ENCODE assay signal across 10 cellular contexts in the genomic region with DNA sequence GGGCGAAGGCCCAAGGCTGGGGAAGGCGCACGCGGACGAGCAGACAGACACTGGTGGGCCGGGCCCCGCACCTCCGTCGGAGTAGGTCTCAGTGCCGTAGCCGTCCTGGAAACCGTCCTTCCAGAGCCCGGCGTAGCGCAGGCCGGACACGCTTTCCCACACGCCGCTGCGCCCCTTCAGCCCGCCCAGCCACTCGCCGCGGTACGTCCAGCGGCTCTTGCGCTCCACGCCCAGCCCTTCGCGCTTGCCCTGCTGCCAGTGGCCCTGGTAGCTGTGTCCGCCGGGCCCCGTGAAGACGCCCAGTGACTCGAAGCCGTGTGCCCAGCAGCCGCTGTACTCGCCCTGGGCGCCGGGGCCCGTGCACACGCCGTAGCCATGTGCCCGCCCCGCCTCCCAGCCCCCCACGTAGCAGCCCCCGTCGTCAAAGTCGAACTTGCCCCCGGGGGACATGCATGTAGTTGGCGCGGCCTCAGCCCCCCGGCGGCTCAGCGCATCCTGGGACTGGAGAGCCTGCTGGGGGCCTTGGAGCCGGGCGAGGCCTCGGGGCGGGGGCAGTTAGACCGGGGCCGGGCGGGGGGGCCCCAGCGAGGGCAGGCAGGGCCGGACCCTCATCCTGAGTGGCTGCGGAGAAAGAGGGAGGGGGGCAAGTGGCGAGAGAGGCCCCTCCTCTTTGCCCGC. TPM values are rescaled to one million over a fixed set of nuclear protein-coding genes. Genes with fewer than 3 reads are reported as not detected.
DNase-seq lines count a peak whose midpoint lies in the region; ATAC-seq, FAIRE-seq and TF ChIP-seq lines count a peak whose summit lies in the region.
"Had no signal": no experiment of that assay in that cellular context is flagged by ENCODE, and none has a peak within 500 bp of the region (broad histone marks: within the 10 kb centered on the region; RNA-seq: fewer than 3 reads in every experiment).

No MANE protein-coding gene starts in this region.

- H3K4me1 Mint-ChIP-seq in nephron, result peaks cover 30% of the 10 kb centered on the region

- H3K4me1 ChIP-seq in endothelial cell of umbilical vein (ENCODE audit: control insufficient read depth, extremely low read depth, insufficient read depth, low read length), result no peaks in the 10 kb centered on the region

- dilution Hi-C loops in endothelial cell of umbilical vein (cut with MboI; ENCODE audit: extremely low pct_ligation_motif_present, low sequenced_read_pairs), result no loop called here

- peak overlapping the region; percentile 26 to 45 (median 31) for H3K27ac Mint-ChIP-seq in nephron

- no peak for TF ChIP-seq POLR2A in endothelial cell of umbilical vein (IDR thresholded peaks at IDR 0.05; ENCODE audit: low read depth, low read length)

- no peak for FAIRE-seq in endothelial cell of umbilical vein (lab: Jason Lieb, UNC)

- DNase-seq in CD1c-positive myeloid dendritic cell (ENCODE audit: extremely low spot score) (peak; percentile 15), M059J (ENCODE audit: low read depth) (peak; percentile 24), endothelial cell of umbilical vein (ENCODE audit: low read depth, low spot score) (no peak), OCI-M2 (lab: John Stamatoyannopoulos, UW; ENCODE audit: unreplicated experiment) (no peak)
- DNase-seq in effector CD8-positive, alpha-beta T cell (lab: John Stamatoyannopoulos, UW), result no peak
- DNase-seq: stimulated activated CD8-positive, alpha-beta memory T cell treated with anti-CD3 and anti-CD28 coated beads, Interleukin-4, amount 100 ng/mL, for 48 hours had no signal

- H3K36me3 Mint-ChIP-seq in nephron (ENCODE audit: low read depth), result peaks cover 17% of the 10 kb centered on the region

- no peaks in the 10 kb centered on the region for H3K9me3 ChIP-seq in endothelial cell of umbilical vein (replicated peaks; ENCODE audit: control insufficient read depth, insufficient read depth, low read length)

- H3K9me3 Mint-ChIP-seq in nephron, result no peaks in the 10 kb centered on the region

- intact Hi-C loops in endothelial cell of umbilical vein (cut with micrococcal nuclease), result no loop called here

- no peaks in the 10 kb centered on the region for H4K20me1 ChIP-seq in endothelial cell of umbilical vein (replicated peaks; ENCODE audit: control insufficient read depth, extremely low read depth, insufficient read depth, low read length)

- no peak overlapping the region for H3K4me3 ChIP-seq in endothelial cell of umbilical vein (replicated peaks in 1 of 3; ENCODE audit: insufficient read depth in 1 of 3, low read depth in 1 of 3, low read length in 3 of 3)

- CTCF ChIA-PET in endothelial cell of umbilical vein (lab: Charles Lee), result no interaction called here

- H3K27ac ChIP-seq in endothelial cell of umbilical vein (ENCODE audit: insufficient read depth, low read depth, low read length), result no peak overlapping the region

- BruUV-seq in endothelial cell of umbilical vein (replicated peaks; lab: Mats Ljungman, UMichigan), result no TSS peak

- H3K27me3 ChIP-seq in endothelial cell of umbilical vein (ENCODE audit: control insufficient read depth in 2 of 2, insufficient read depth in 2 of 2, low read length in 2 of 2), result peaks cover 41 to 55% of the 10 kb centered on the region in 2 experiments

- POLR2A ChIA-PET in endothelial cell of umbilical vein (lab: Charles Lee), result no interaction called here

- ATAC-seq in HG02798 (IDR thresholded peaks at IDR 0.05; ENCODE audit: poor library complexity, unreplicated experiment), result no peak
- ATAC-seq in HG03457 (IDR thresholded peaks at IDR 0.05; ENCODE audit: unreplicated experiment), result no peak

- H3K4me3 Mint-ChIP-seq in nephron, result peak overlapping the region; percentile 87 to 95 (median 90)

- H3K9ac ChIP-seq in endothelial cell of umbilical vein (replicated peaks; ENCODE audit: extremely low read depth, insufficient read depth, low read length), result no peak overlapping the region

- no peak overlapping the region for H2AFZ ChIP-seq in endothelial cell of umbilical vein (ENCODE audit: low read depth, low read length)

- no peaks in the 10 kb centered on the region for H3K36me3 ChIP-seq in endothelial cell of umbilical vein (ENCODE audit: control insufficient read depth in 2 of 2, extremely low read depth in 1 of 2, insufficient read depth in 2 of 2, low read length in 2 of 2)

- no peak overlapping the region for H3K4me2 ChIP-seq in endothelial cell of umbilical vein (ENCODE audit: insufficient read depth, low read length)

- peaks cover 70% of the 10 kb centered on the region for H3K27me3 Mint-ChIP-seq in nephron (ENCODE audit: low read depth)

- TF ChIP-seq CTCF in endothelial cell of umbilical vein (IDR thresholded peaks at IDR 0.05; ENCODE audit: extremely low read depth in 1 of 2, insufficient read depth in 1 of 2, low read depth in 1 of 2, low read length in 2 of 2) (no peak), nephron (IDR thresholded peaks at IDR 0.05; ENCODE audit: unreplicated experiment in 3 of 3) (no peak)

- no peaks in the 10 kb centered on the region for H3K9me1 ChIP-seq in endothelial cell of umbilical vein (replicated peaks; ENCODE audit: control insufficient read depth, extremely low read depth, insufficient read depth, low read length)

- no peaks in the 10 kb centered on the region for H3K79me2 ChIP-seq in endothelial cell of umbilical vein (ENCODE audit: control insufficient read depth, insufficient read depth, low read length)

TF ChIP-seq in endothelial cell of umbilical vein, 7 proteins besides CTCF, POLR2A, EP300 and RAD21:
- no peak for TF ChIP-seq MYC (IDR thresholded peaks at IDR 0.05; ENCODE audit: low read depth, low read length)
- TF ChIP-seq EZH2 (IDR thresholded peaks at IDR 0.05; ENCODE audit: borderline replicate concordance, low read depth, low read length, severe bottlenecking), result peak; percentile 60
- no peak for TF ChIP-seq POLR2AphosphoS5 (IDR thresholded peaks at IDR 0.05; ENCODE audit: insufficient read depth, low read depth, low read length)

RNA-seq across cellular contexts. Expression of gene JPH4, which starts 1.4 kb away (rescaled TPM):
- 0.10 TPM in 1 of 2 replicates, not detected in the other for total RNA-seq in M059J (2014; rRNA removed; shearing (Covaris generic))
- not detected in 2 replicates for total RNA-seq in endothelial cell of umbilical vein
- polyA plus RNA-seq in endothelial cell of umbilical vein, result 0.06 TPM in 1 of 2 replicates, not detected in the other
- polyA plus RNA-seq in endothelial cell of umbilical vein (2011; cell fraction: cytosol; rRNA removed), result not detected in 2 replicates
- polyA plus RNA-seq in endothelial cell of umbilical vein (2011; cell fraction: nucleus; rRNA removed), result 0.08 TPM in 1 of 2 replicates, not detected in the other
- 0.10 TPM in 1 of 2 replicates, not detected in the other for polyA plus RNA-seq in endothelial cell of umbilical vein (2012)
- polyA minus RNA-seq in endothelial cell of umbilical vein, result not detected in 2 replicates
- not detected for polyA minus RNA-seq in endothelial cell of umbilical vein (2011; cell fraction: cytosol; rRNA and poly(A)+ RNA removed)
- not detected in 2 replicates for polyA minus RNA-seq in endothelial cell of umbilical vein (2011; cell fraction: nucleus; rRNA and poly(A)+ RNA removed)
- total RNA-seq: LHCN-M2 had no signal

RNA-seq across cellular contexts. Expression of gene AP1G2, which starts 9.6 kb away (rescaled TPM):
- total RNA-seq in M059J (2014; rRNA removed; shearing (Covaris generic)), result 14.7 and 21.3 TPM in 2 replicates
- 30.5 and 39.0 TPM in 2 replicates for total RNA-seq in endothelial cell of umbilical vein
- 55.8 and 63.2 TPM in 2 replicates for polyA plus RNA-seq in endothelial cell of umbilical vein
- polyA plus RNA-seq in endothelial cell of umbilical vein (2011; cell fraction: cytosol; rRNA removed), result 23.2 and 24.6 TPM in 2 replicates
- 353 and 440 TPM in 2 replicates for polyA plus RNA-seq in endothelial cell of umbilical vein (2011; cell fraction: nucleus; rRNA removed)
- 41.4 and 64.3 TPM in 2 replicates for polyA plus RNA-seq in endothelial cell of umbilical vein (2012)
- 42.1 and 48.4 TPM in 2 replicates for polyA minus RNA-seq in endothelial cell of umbilical vein
- 23.1 TPM for polyA minus RNA-seq in endothelial cell of umbilical vein (2011; cell fraction: cytosol; rRNA and poly(A)+ RNA removed)
- polyA minus RNA-seq in endothelial cell of umbilical vein (2011; cell fraction: nucleus; rRNA and poly(A)+ RNA removed), result 55.4 and 59.4 TPM in 2 replicates

RNA-seq across cellular contexts. Expression of gene THTPA, which starts 21.1 kb away (rescaled TPM):
- 7.1 and 18.1 TPM in 2 replicates for total RNA-seq in M059J (2014; rRNA removed; shearing (Covaris generic))
- total RNA-seq in endothelial cell of umbilical vein, result 9.8 and 12.5 TPM in 2 replicates
- 9.5 and 10.8 TPM in 2 replicates for polyA plus RNA-seq in endothelial cell of umbilical vein
- 4.9 and 5.7 TPM in 2 replicates for polyA plus RNA-seq in endothelial cell of umbilical vein (2011; cell fraction: cytosol; rRNA removed)
- 31.7 and 46.4 TPM in 2 replicates for polyA plus RNA-seq in endothelial cell of umbilical vein (2011; cell fraction: nucleus; rRNA removed)
- polyA plus RNA-seq in endothelial cell of umbilical vein (2012), result 9.3 and 9.5 TPM in 2 replicates
- 9.5 and 12.1 TPM in 2 replicates for polyA minus RNA-seq in endothelial cell of umbilical vein
- polyA minus RNA-seq in endothelial cell of umbilical vein (2011; cell fraction: cytosol; rRNA and poly(A)+ RNA removed), result 11.2 TPM
- polyA minus RNA-seq in endothelial cell of umbilical vein (2011; cell fraction: nucleus; rRNA and poly(A)+ RNA removed), result 7.0 and 10.4 TPM in 2 replicates

RNA-seq across cellular contexts. Expression of gene ZFHX2, which starts 25.6 kb away (rescaled TPM):
- 0.05 TPM in 1 of 2 replicates, not detected in the other for total RNA-seq in M059J (2014; rRNA removed; shearing (Covaris generic))
- total RNA-seq in endothelial cell of umbilical vein, result 2.0 and 2.3 TPM in 2 replicates
- polyA plus RNA-seq in endothelial cell of umbilical vein, result 0.21 and 0.25 TPM in 2 replicates
- polyA plus RNA-seq in endothelial cell of umbilical vein (2011; cell fraction: cytosol; rRNA removed), result 0.14 and 0.17 TPM in 2 replicates
- 0.50 and 0.86 TPM in 2 replicates for polyA plus RNA-seq in endothelial cell of umbilical vein (2011; cell fraction: nucleus; rRNA removed)
- polyA plus RNA-seq in endothelial cell of umbilical vein (2012), result 0.94 and 1.1 TPM in 2 replicates
- polyA minus RNA-seq in endothelial cell of umbilical vein, result 0.53 and 1.1 TPM in 2 replicates
- polyA minus RNA-seq in endothelial cell of umbilical vein (2011; cell fraction: cytosol; rRNA and poly(A)+ RNA removed), result not detected
- 1.6 and 1.7 TPM in 2 replicates for polyA minus RNA-seq in endothelial cell of umbilical vein (2011; cell fraction: nucleus; rRNA and poly(A)+ RNA removed)

RNA-seq across cellular contexts. Expression of gene DHRS2, which starts 59.0 kb away (rescaled TPM):
- total RNA-seq in M059J (2014; rRNA removed; shearing (Covaris generic)), result 11.9 and 16.8 TPM in 2 replicates
- total RNA-seq in endothelial cell of umbilical vein, result 0.44 TPM in 1 of 2 replicates, not detected in the other
- polyA plus RNA-seq in endothelial cell of umbilical vein, result 0.10 and 0.11 TPM in 2 replicates
- polyA plus RNA-seq in endothelial cell of umbilical vein (2011; cell fraction: cytosol; rRNA removed), result 0.10 and 0.13 TPM in 2 replicates
- polyA plus RNA-seq in endothelial cell of umbilical vein (2011; cell fraction: nucleus; rRNA removed), result 0.27 and 0.51 TPM in 2 replicates
- polyA plus RNA-seq in endothelial cell of umbilical vein (2012), result 0.33 TPM in 1 of 2 replicates, not detected in the other
- 0.21 and 0.36 TPM in 2 replicates for polyA minus RNA-seq in endothelial cell of umbilical vein
- 2.5 TPM for polyA minus RNA-seq in endothelial cell of umbilical vein (2011; cell fraction: cytosol; rRNA and poly(A)+ RNA removed)
- 0.24 TPM in 1 of 2 replicates, not detected in the other for polyA minus RNA-seq in endothelial cell of umbilical vein (2011; cell fraction: nucleus; rRNA and poly(A)+ RNA removed)

Comparison
In these comparisons a context has a peak if more than half of its experiments do, and no peak if none do; other contexts are left out.
1. DNase-seq: peak in CD1c-positive myeloid dendritic cell (single experiment) and M059J (single experiment); none in endothelial cell of umbilical vein (single experiment), OCI-M2 (single experiment) and effector CD8-positive, alpha-beta T cell (single experiment).